Comparison of ENCODE assay signal across 8 cellular contexts in the genomic region with DNA sequence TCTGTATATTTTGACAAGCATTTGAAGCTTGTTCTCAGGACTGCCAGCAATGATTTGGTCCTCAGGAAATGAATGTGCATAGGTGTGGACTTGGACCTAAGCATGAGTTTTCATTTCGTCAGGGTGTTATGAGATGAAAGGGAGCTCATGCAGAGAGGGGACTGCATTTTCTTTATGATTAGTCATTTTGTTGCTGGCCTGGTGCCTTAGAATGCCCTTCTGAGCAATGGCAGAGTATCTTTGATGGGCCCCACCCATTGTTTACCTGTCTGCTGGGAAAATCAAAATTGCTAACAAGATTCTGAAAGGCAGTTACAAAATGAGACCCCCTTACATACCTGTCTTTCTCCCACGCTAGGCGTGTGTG. TPM values are rescaled to one million over a fixed set of nuclear protein-coding genes. Genes with fewer than 3 reads are reported as not detected.
DNase-seq lines count a peak whose midpoint lies in the region; ATAC-seq and TF ChIP-seq lines count a peak whose summit lies in the region.

No MANE protein-coding gene starts in this region.

- in situ Hi-C loops in G401 (cut with HindIII; ENCODE audit: low sequenced_read_pairs), result no loop called here

- TF ChIP-seq CTCF in epithelial cell of proximal tubule (conservative IDR thresholded peaks at IDR 0.05; ENCODE audit: low read depth, low read length) (no peak), testis (IDR thresholded peaks at IDR 0.05) (no peak), ovary (IDR thresholded peaks at IDR 0.05) (no peak)

- TF ChIP-seq EP300 in ovary (IDR thresholded peaks at IDR 0.05), result no peak

- WGBS in testis, 2 donors, result 77 to 85% methylated on average over 3 of the region's 3 CpGs
- WGBS in ovary, 3 donors, result 80 to 87% (median 84%) methylated on average over 3 of the region's 3 CpGs

- H3K4me3 ChIP-seq in epithelial cell of proximal tubule (ENCODE audit: low read depth, low read length), result no peak overlapping the region
- H3K4me3 ChIP-seq in testis, result no peak overlapping the region
- H3K4me3 ChIP-seq in ovary, result no peak overlapping the region

- TF ChIP-seq POLR2A in testis (IDR thresholded peaks at IDR 0.05), result no peak
- TF ChIP-seq POLR2A in ovary (IDR thresholded peaks at IDR 0.05), result no peak

- H3K9me3 ChIP-seq in testis (no peaks in the 10 kb centered on the region), ovary (no peaks in the 10 kb centered on the region)

- H3K4me1 ChIP-seq in testis (peaks cover 9% of the 10 kb centered on the region), ovary (ENCODE audit: insufficient read depth) (no peaks in the 10 kb centered on the region)

- H3K36me3 ChIP-seq in testis (ENCODE audit: low read depth, missing control alignments) (no peaks in the 10 kb centered on the region), ovary (no peaks in the 10 kb centered on the region)

- H3K27ac ChIP-seq in testis, result peak overlapping the region in 1 of 2 donors; percentile 1
- H3K27ac ChIP-seq in ovary, result no peak overlapping the region

- intact Hi-C loops in testis (cut with DNase I; ENCODE audit: low total_unique reads), result loop anchor here (5.0 kb wide), 1 partner anchor 397 kb away; no protein-coding TSS in a partner anchor
- intact Hi-C loops in ovary (cut with DNase I), result loop anchor here in 2 of 4 donors (5.0 kb wide), 1 partner anchor 397 kb away; no protein-coding TSS in a partner anchor

- ATAC-seq in GM19463 (IDR thresholded peaks at IDR 0.05; ENCODE audit: unreplicated experiment) (peak; percentile 65), HG03558 (IDR thresholded peaks at IDR 0.05; ENCODE audit: extremely low read depth, unreplicated experiment) (peak; percentile 41)

- peak; percentile 25 for DNase-seq in AG20443 (ENCODE audit: low spot score)
- peak; percentile 40 for DNase-seq in epithelial cell of proximal tubule (ENCODE audit: low read depth)
- DNase-seq in testis, result no peak
- no peak for DNase-seq in ovary
- no peak for DNase-seq in NCI-H1930 (lab: John Stamatoyannopoulos, UW)
- DNase-seq in G401 (ENCODE audit: low spot score), result no peak

- H3K27me3 ChIP-seq in testis (no peaks in the 10 kb centered on the region), ovary (no peaks in the 10 kb centered on the region)

RNA-seq across cellular contexts. Expression of a gene that starts 51.5 kb away (rescaled TPM):
- total RNA-seq in epithelial cell of proximal tubule, result 39.5 and 66.8 TPM in 2 replicates
- 10 to 100 TPM; 29.5 to 35.3 TPM for total RNA-seq in testis
- 23.4 TPM for polyA plus RNA-seq in testis (ENCODE audit: insufficient read depth, low read depth, low replicate concordance)
- total RNA-seq in ovary, result 10 to 100 TPM; 13.0 to 91.1 (median 30.6) TPM
- polyA plus RNA-seq in ovary, result 10 to 100 TPM; 14.0 to 23.2 TPM
- total RNA-seq in G401 (2014; rRNA removed; shearing (Covaris generic)), result 39.2 and 59.6 TPM in 2 replicates

Comparison
In these comparisons a context has a peak if more than half of its experiments do, and no peak if none do; other contexts are left out.
1. DNase-seq: peak in AG20443 (single experiment) and epithelial cell of proximal tubule (single experiment); none in testis (single experiment), ovary (0 of 5), NCI-H1930 (0 of 2) and G401 (single experiment).